In the genomic region with DNA sequence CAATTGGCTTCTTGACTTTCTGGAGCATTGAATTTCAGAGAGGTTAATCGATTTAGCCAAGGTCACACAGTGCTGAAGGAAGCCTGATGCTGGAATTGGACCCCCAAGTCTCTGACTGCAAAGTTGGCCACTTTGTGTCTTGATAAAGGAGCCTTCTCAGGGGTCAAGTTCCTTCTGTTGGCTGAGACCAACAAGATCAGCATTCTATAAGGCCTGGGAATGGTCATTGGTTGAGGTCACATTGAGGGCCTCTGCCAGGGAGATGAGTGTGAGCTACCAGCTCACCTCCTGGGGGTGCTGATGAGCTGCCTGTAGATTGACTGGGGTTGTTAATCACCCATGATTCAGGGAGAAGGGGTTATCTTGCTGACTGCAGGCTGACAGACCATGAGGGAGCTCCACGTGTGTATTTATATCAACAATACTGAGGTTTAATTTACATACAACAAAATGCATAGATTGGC, we compare ENCODE assay signal across 1 cellular context.
TF ChIP-seq lines count a peak whose summit lies in the region.

No MANE protein-coding gene starts in this region.

TF ChIP-seq in K562, 482 proteins besides CTCF, POLR2A, EP300 and RAD21 (continued from another document):
- TF ChIP-seq, protein P1, sequence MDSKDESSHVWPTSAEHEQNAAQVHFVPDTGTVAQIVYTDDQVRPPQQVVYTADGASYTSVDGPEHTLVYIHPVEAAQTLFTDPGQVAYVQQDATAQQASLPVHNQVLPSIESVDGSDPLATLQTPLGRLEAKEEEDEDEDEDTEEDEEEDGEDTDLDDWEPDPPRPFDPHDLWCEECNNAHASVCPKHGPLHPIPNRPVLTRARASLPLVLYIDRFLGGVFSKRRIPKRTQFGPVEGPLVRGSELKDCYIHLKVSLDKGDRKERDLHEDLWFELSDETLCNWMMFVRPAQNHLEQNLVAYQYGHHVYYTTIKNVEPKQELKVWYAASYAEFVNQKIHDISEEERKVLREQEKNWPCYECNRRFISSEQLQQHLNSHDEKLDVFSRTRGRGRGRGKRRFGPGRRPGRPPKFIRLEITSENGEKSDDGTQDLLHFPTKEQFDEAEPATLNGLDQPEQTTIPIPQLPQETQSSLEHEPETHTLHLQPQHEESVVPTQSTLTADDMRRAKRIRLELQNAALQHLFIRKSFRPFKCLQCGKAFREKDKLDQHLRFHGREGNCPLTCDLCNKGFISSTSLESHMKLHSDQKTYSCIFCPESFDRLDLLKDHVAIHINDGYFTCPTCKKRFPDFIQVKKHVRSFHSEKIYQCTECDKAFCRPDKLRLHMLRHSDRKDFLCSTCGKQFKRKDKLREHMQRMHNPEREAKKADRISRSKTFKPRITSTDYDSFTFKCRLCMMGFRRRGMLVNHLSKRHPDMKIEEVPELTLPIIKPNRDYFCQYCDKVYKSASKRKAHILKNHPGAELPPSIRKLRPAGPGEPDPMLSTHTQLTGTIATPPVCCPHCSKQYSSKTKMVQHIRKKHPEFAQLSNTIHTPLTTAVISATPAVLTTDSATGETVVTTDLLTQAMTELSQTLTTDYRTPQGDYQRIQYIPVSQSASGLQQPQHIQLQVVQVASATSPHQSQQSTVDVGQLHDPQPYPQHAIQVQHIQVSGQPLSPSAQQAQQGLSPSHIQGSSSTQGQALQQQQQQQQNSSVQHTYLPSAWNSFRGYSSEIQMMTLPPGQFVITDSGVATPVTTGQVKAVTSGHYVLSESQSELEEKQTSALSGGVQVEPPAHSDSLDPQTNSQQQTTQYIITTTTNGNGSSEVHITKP (IDR thresholded peaks at IDR 0.05; ENCODE audit: partially characterized antibody), result peak; percentile 9
- TF ChIP-seq BRF1 (IDR thresholded peaks at IDR 0.05; ENCODE audit: borderline replicate concordance, extremely low read depth, insufficient read length) (no peak), COPS2 (conservative IDR thresholded peaks at IDR 0.05) (no peak), NR2C1 (IDR thresholded peaks at IDR 0.05) (no peak; the same call in 1 of the 2 replicates), NR2C1 (tag; IDR thresholded peaks at IDR 0.05) (no peak), SREBF2 (CRISPR knock-in tag; IDR thresholded peaks at IDR 0.05) (no peak), ZNF277 (CRISPR knock-in tag; IDR thresholded peaks at IDR 0.05; ENCODE audit: borderline replicate concordance) (no peak), ATF1 (CRISPR knock-in tag; IDR thresholded peaks at IDR 0.05) (no peak), ATF1 (tag; IDR thresholded peaks at IDR 0.05) (no peak), TCF3 (CRISPR knock-in tag; IDR thresholded peaks at IDR 0.05) (peak; percentile 85), TRIM28 (IDR thresholded peaks at IDR 0.05) (0 out of 2 replicates have a peak, but pooled peaks have one; percentile 58), PBX2 (CRISPR knock-in tag; IDR thresholded peaks at IDR 0.05; ENCODE audit: low read depth) (no peak; the same call in 1 of the 2 replicates), PBX2 (tag; conservative IDR thresholded peaks at IDR 0.05; ENCODE audit: low read depth) (peak; percentile 93), RERE (CRISPR knock-in tag; IDR thresholded peaks at IDR 0.05; ENCODE audit: borderline replicate concordance) (no peak), BHLHE40 (IDR thresholded peaks at IDR 0.05; ENCODE audit: low read length) (peak; percentile 73; the same call in 1 of the 2 replicates), ZNF398 (CRISPR knock-in tag; IDR thresholded peaks at IDR 0.05) (no peak), NR2C2 (CRISPR knock-in tag; IDR thresholded peaks at IDR 0.05) (no peak), NR2C2 (tag; IDR thresholded peaks at IDR 0.05) (no peak), ZKSCAN3 (CRISPR knock-in tag; IDR thresholded peaks at IDR 0.05) (no peak), MEIS2 (IDR thresholded peaks at IDR 0.05; ENCODE audit: partially characterized antibody) (peak; percentile 97), DIDO1 (tag; IDR thresholded peaks at IDR 0.05; ENCODE audit: low read depth) (no peak), TAF15 (IDR thresholded peaks at IDR 0.05; ENCODE audit: low read depth, low read length) (no peak), ETV5 (CRISPR knock-in tag; IDR thresholded peaks at IDR 0.05; ENCODE audit: low read depth) (no peak), MAX (CRISPR knock-in tag; IDR thresholded peaks at IDR 0.05) (peak; percentile 94)
- TF ChIP-seq, protein P2, sequence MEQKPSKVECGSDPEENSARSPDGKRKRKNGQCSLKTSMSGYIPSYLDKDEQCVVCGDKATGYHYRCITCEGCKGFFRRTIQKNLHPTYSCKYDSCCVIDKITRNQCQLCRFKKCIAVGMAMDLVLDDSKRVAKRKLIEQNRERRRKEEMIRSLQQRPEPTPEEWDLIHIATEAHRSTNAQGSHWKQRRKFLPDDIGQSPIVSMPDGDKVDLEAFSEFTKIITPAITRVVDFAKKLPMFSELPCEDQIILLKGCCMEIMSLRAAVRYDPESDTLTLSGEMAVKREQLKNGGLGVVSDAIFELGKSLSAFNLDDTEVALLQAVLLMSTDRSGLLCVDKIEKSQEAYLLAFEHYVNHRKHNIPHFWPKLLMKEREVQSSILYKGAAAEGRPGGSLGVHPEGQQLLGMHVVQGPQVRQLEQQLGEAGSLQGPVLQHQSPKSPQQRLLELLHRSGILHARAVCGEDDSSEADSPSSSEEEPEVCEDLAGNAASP (IDR thresholded peaks at IDR 0.05), result no peak
- TF ChIP-seq, protein P3, sequence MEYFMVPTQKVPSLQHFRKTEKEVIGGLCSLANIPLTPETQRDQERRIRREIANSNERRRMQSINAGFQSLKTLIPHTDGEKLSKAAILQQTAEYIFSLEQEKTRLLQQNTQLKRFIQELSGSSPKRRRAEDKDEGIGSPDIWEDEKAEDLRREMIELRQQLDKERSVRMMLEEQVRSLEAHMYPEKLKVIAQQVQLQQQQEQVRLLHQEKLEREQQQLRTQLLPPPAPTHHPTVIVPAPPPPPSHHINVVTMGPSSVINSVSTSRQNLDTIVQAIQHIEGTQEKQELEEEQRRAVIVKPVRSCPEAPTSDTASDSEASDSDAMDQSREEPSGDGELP (CRISPR knock-in tag; IDR thresholded peaks at IDR 0.05; ENCODE audit: borderline replicate concordance), result peak; percentile 59; the same call in 1 of the 2 replicates
- TF ChIP-seq, protein P4, sequence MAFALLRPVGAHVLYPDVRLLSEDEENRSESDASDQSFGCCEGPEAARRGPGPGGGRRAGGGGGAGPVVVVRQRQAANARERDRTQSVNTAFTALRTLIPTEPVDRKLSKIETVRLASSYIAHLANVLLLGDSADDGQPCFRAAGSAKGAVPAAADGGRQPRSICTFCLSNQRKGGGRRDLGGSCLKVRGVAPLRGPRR (CRISPR knock-in tag; IDR thresholded peaks at IDR 0.05), result no peak
- TF ChIP-seq, protein P5, sequence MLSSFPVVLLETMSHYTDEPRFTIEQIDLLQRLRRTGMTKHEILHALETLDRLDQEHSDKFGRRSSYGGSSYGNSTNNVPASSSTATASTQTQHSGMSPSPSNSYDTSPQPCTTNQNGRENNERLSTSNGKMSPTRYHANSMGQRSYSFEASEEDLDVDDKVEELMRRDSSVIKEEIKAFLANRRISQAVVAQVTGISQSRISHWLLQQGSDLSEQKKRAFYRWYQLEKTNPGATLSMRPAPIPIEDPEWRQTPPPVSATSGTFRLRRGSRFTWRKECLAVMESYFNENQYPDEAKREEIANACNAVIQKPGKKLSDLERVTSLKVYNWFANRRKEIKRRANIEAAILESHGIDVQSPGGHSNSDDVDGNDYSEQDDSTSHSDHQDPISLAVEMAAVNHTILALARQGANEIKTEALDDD (IDR thresholded peaks at IDR 0.05), result peak; percentile 73; the same call in 1 of the 2 replicates
- TF ChIP-seq, protein P6, sequence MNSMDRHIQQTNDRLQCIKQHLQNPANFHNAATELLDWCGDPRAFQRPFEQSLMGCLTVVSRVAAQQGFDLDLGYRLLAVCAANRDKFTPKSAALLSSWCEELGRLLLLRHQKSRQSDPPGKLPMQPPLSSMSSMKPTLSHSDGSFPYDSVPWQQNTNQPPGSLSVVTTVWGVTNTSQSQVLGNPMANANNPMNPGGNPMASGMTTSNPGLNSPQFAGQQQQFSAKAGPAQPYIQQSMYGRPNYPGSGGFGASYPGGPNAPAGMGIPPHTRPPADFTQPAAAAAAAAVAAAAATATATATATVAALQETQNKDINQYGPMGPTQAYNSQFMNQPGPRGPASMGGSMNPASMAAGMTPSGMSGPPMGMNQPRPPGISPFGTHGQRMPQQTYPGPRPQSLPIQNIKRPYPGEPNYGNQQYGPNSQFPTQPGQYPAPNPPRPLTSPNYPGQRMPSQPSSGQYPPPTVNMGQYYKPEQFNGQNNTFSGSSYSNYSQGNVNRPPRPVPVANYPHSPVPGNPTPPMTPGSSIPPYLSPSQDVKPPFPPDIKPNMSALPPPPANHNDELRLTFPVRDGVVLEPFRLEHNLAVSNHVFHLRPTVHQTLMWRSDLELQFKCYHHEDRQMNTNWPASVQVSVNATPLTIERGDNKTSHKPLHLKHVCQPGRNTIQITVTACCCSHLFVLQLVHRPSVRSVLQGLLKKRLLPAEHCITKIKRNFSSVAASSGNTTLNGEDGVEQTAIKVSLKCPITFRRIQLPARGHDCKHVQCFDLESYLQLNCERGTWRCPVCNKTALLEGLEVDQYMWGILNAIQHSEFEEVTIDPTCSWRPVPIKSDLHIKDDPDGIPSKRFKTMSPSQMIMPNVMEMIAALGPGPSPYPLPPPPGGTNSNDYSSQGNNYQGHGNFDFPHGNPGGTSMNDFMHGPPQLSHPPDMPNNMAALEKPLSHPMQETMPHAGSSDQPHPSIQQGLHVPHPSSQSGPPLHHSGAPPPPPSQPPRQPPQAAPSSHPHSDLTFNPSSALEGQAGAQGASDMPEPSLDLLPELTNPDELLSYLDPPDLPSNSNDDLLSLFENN (IDR thresholded peaks at IDR 0.05; ENCODE audit: low read depth in 2 of 2, low read length in 2 of 2), result 0 out of 4 replicates have a peak, but pooled peaks of 1 of the 2 experiments have one; percentile 43
TF ChIP-seq in K562: peak in this region for 77.
